8 cellular contexts compared by ENCODE assay signal in the genomic region with DNA sequence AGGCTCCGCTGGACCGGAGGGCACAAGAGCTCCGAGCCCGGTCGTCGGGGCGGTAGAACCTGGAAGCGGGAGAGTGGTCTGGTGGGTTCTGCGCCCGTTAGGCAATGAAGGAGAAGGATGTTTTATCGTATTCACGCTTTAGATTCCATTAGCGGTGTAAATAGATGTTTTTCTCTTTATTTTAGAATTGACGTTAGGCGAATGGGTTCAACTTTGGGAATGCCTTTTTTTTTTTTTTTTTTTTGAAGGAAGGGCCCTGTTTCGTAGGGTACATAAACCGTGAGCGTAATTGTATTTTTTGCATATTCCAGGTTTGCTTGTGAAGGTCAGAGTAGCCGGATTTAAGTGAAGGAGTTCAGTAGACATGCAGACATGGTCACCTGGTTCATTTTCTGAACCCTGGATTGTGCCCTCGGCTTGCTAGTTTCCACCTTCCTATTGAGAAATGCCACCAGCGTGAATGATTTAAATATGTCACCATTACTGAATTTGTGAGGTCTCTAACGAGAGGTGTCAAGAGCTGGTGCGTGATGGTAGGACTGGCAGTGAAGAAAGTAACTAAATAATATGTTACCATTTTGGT. TPM values are rescaled to one million over a fixed set of nuclear protein-coding genes. Genes with fewer than 3 reads are reported as not detected.
DNase-seq lines count a peak whose midpoint lies in the region; ATAC-seq and TF ChIP-seq lines count a peak whose summit lies in the region.

No MANE protein-coding gene starts in this region.

- no peaks in the 10 kb centered on the region for H4K20me1 ChIP-seq in OCI-LY7 (ENCODE audit: insufficient read depth, low read length)

- peaks cover 38% of the 10 kb centered on the region for H3K36me3 ChIP-seq in OCI-LY7 (ENCODE audit: insufficient read depth, low read length)
- H3K36me3 ChIP-seq in esophagus muscularis mucosa: peaks cover 0 to 3% (median under 1%) of the 10 kb centered on the region in 4 donors

- WGBS in esophagus muscularis mucosa: 6% methylated on average over 23 of the region's 23 CpGs

- intact Hi-C loops in OCI-LY7 (cut with micrococcal nuclease; ENCODE audit: unreplicated experiment) (loop anchor here (5.0 kb wide), 1 partner anchor 147 kb away; a partner anchor contains a TSS), esophagus muscularis mucosa (cut with DNase I) (no loop called here), posterior vena cava (cut with DNase I) (no loop called here)

- peaks cover 41% of the 10 kb centered on the region for H3K4me1 ChIP-seq in OCI-LY7 (ENCODE audit: insufficient read depth, low read length, poor library complexity, severe bottlenecking)
- peaks cover 23 to 34% (median 27%) of the 10 kb centered on the region in 4 donors for H3K4me1 ChIP-seq in esophagus muscularis mucosa

- H3K79me2 ChIP-seq in OCI-LY7 (ENCODE audit: insufficient read depth, low read depth, low read length): peaks cover 55% of the 10 kb centered on the region

- TF ChIP-seq EP300 in esophagus muscularis mucosa (IDR thresholded peaks at IDR 0.05): no peak

- POLR2A ChIA-PET in OCI-LY7 (lab: Charles Lee): interaction anchor here (0.5 to 2.7 kb wide), 7 partner anchors 11 to 1745 kb away, joined by 3 to 32 read pairs (median 4); a partner anchor contains a TSS

- no peak overlapping the region for H2AFZ ChIP-seq in OCI-LY7 (ENCODE audit: low read length)

- peak overlapping the region; percentile 82 for H3K4me2 ChIP-seq in OCI-LY7 (ENCODE audit: low read length)

- H3K4me3 ChIP-seq in OCI-LY7 (ENCODE audit: low read depth, low read length, poor library complexity, severe bottlenecking) (peak overlapping the region; percentile 85), esophagus muscularis mucosa (peak overlapping the region; percentile 75 to 91 (median 88)), retinal pigment epithelial cell (ENCODE audit: low read length) (peak overlapping the region; percentile 88)

- H3K9me3 ChIP-seq in OCI-LY7 (ENCODE audit: low read length): peaks cover 22% of the 10 kb centered on the region
- H3K9me3 ChIP-seq in esophagus muscularis mucosa: no peaks in the 10 kb centered on the region

- no peaks in the 10 kb centered on the region for H3K27me3 ChIP-seq in esophagus muscularis mucosa

- no peak for TF ChIP-seq POLR2A in esophagus muscularis mucosa (IDR thresholded peaks at IDR 0.05; ENCODE audit: low read depth)

- DNase-seq in OCI-LY7 (ENCODE audit: low spot score) (peak; percentile 46), esophagus muscularis mucosa (ENCODE audit: extremely low spot score) (no peak), retinal pigment epithelial cell (ENCODE audit: low read depth) (no peak), RKO (ENCODE audit: low spot score) (no peak), posterior vena cava (ENCODE audit: low spot score) (no peak), activated gamma-delta T cell treated with Interleukin-2 at 50 U/mL for 16 hours (no peak)

- no peaks in the 10 kb centered on the region for H3K9me2 ChIP-seq in OCI-LY7 (ENCODE audit: insufficient read depth, low read length)

- CTCF ChIA-PET in OCI-LY7 (lab: Charles Lee; ENCODE audit: unreplicated experiment): interaction anchor here (1.6 to 1.9 kb wide), 2 partner anchors 10 to 11 kb away, joined by 4 to 6 read pairs; a partner anchor contains a TSS

- ATAC-seq in GM18861 (IDR thresholded peaks at IDR 0.05; ENCODE audit: unreplicated experiment) (peak; percentile 3), GM21528 (IDR thresholded peaks at IDR 0.05; ENCODE audit: low FRiP score, unreplicated experiment) (no peak)

- BruUV-seq in OCI-LY7 (replicated peaks; lab: Mats Ljungman, UMichigan): TSS peak; percentile 83

- TF ChIP-seq CTCF in OCI-LY7 (conservative IDR thresholded peaks at IDR 0.05; ENCODE audit: low read length): no peak
- no peak for TF ChIP-seq CTCF in esophagus muscularis mucosa (IDR thresholded peaks at IDR 0.05)
- TF ChIP-seq CTCF in retinal pigment epithelial cell (conservative IDR thresholded peaks at IDR 0.05; ENCODE audit: low read depth, low read length): no peak

- peak overlapping the region; percentile 81 for H3K27ac ChIP-seq in OCI-LY7 (ENCODE audit: low read depth, low read length, poor library complexity, severe bottlenecking)
- H3K27ac ChIP-seq in esophagus muscularis mucosa (replicated peaks in 1 of 4): peak overlapping the region; percentile 95 to 98 (median 96)

RNA-seq across cellular contexts. Expression of a gene that starts 0.8 kb away (rescaled TPM):
- total RNA-seq in OCI-LY7 (2014; rRNA removed; shearing (Covaris generic)): 83.7 and 134 TPM in 2 replicates
- total RNA-seq in OCI-LY7 (2022) (173 and 185 TPM in 2 replicates), esophagus muscularis mucosa (100 to 1,000 TPM in 1 of 4 donors, 10 to 100 TPM in 3; 57.9 to 100 (median 66.9) TPM), posterior vena cava (10 to 100 TPM; 53.4 to 62.6 TPM)

RNA-seq across cellular contexts. Expression of a gene that starts 11.1 kb away (rescaled TPM):
- total RNA-seq in OCI-LY7 (2014; rRNA removed; shearing (Covaris generic)): 6.7 and 7.3 TPM in 2 replicates
- total RNA-seq in OCI-LY7 (2022) (10.4 and 11.3 TPM in 2 replicates), esophagus muscularis mucosa (10 to 100 TPM in 3 of 4 donors, 1 to 10 TPM in 1; 9.9 to 19.1 (median 15.7) TPM), posterior vena cava (1 to 10 TPM; 7.6 to 9.3 TPM)

RNA-seq across cellular contexts. Expression of a gene that starts 37.1 kb away (rescaled TPM):
- 0.05 and 0.82 TPM in 2 replicates for total RNA-seq in OCI-LY7 (2014; rRNA removed; shearing (Covaris generic))
- total RNA-seq in OCI-LY7 (2022) (0.17 and 0.38 TPM in 2 replicates), esophagus muscularis mucosa (1 to 10 TPM; 1.7 to 6.6 (median 3.6) TPM), posterior vena cava (1 to 10 TPM; 1.2 to 1.4 TPM)
